ENCODE assay signal across 21 cellular contexts in the genomic region with DNA sequence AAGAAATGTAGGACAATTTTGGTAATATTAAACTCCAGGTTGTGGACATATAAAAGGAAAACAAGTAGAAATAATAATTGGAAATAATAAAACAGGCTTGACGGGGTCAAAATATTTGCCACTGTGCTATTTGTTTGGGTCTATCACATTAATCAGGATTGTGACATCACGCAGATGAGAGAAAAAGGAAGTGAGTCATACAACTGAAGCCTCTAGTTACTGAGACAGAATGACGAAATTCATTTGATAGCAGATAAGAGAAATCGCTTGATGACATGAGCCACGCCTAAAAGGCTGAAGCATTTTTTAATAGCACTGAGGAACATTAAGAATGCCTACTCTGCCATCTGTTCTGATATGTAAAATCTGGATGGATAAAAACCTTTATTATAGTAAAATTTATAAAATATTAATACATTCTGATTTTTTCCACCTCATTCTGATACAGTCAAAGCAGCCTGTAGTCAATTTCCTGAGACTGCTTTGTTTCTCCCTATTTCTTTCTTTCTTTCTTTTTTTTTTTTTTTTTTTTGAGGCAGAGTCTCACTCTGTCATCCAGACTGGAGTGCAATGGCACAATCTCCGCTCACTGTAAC.
DNase-seq lines count a peak whose midpoint lies in the region; ATAC-seq, FAIRE-seq and TF ChIP-seq lines count a peak whose summit lies in the region.
"Had no signal": no experiment of that assay in that cellular context is flagged by ENCODE, and none has a peak within 500 bp of the region (broad histone marks: within the 10 kb centered on the region; RNA-seq: fewer than 3 reads in every experiment).

No MANE protein-coding gene starts in this region.

- H3K27ac ChIP-seq in OCI-LY1 (ENCODE audit: low read depth, low read length, poor library complexity, severe bottlenecking) (no peak overlapping the region), fibroblast of lung (ENCODE audit: insufficient read depth, low read length) (no peak overlapping the region), sigmoid colon (no peak overlapping the region), upper lobe of left lung (no peak overlapping the region)
- H3K27ac ChIP-seq: hepatocyte had no signal

- ATAC-seq in upper lobe of left lung (ENCODE audit: low FRiP score in 2 of 2), result no peak
- ATAC-seq: GM23338, natural killer cell, T-helper 17 cell had no signal

- no peaks in the 10 kb centered on the region for H3F3A ChIP-seq in OCI-LY1 (ENCODE audit: insufficient read depth, low read length)

- peak overlapping the region; percentile 78; the same call in 1 of the 2 replicates for H2AFZ ChIP-seq in OCI-LY1 (ENCODE audit: low read length)
- H2AFZ ChIP-seq in fibroblast of lung (ENCODE audit: low read length), result no peak overlapping the region
- H2AFZ ChIP-seq: GM23338, hepatocyte had no signal

- H3K36me3 ChIP-seq in OCI-LY1 (ENCODE audit: insufficient read depth, low read length), result no peaks in the 10 kb centered on the region
- no peaks in the 10 kb centered on the region for H3K36me3 ChIP-seq in fibroblast of lung (ENCODE audit: control insufficient read depth, insufficient read depth, low read length)
- no peaks in the 10 kb centered on the region for H3K36me3 ChIP-seq in sigmoid colon
- no peaks in the 10 kb centered on the region for H3K36me3 ChIP-seq in upper lobe of left lung

- no peak for TF ChIP-seq EP300 in sigmoid colon (IDR thresholded peaks at IDR 0.05)
- TF ChIP-seq EP300 in upper lobe of left lung (IDR thresholded peaks at IDR 0.05), result no peak

- intact Hi-C loops in sigmoid colon (cut with DNase I), result no loop called here

- H3K4me2 ChIP-seq in OCI-LY1 (ENCODE audit: low read length), result no peak overlapping the region
- H3K4me2 ChIP-seq in fibroblast of lung (ENCODE audit: extremely low read depth, insufficient read depth, low read length), result no peak overlapping the region
- H3K4me2 ChIP-seq: GM23338, hepatocyte, smooth muscle cell had no signal

- H3K4me1 ChIP-seq in OCI-LY1 (ENCODE audit: insufficient read depth, low read length, severe bottlenecking) (peaks cover 6% of the 10 kb centered on the region), fibroblast of lung (ENCODE audit: control insufficient read depth, extremely low read depth, insufficient read depth, low read length) (no peaks in the 10 kb centered on the region), sigmoid colon (no peaks in the 10 kb centered on the region), upper lobe of left lung (no peaks in the 10 kb centered on the region)

- WGBS in sigmoid colon, 2 donors, result 58 to 79% methylated on average over 6 of the region's 6 CpGs
- WGBS in upper lobe of left lung, 2 donors, result 64 to 65% methylated on average over 6 of the region's 6 CpGs

- H3K9ac ChIP-seq in OCI-LY1 (ENCODE audit: low read length), result no peak overlapping the region
- no peak overlapping the region for H3K9ac ChIP-seq in fibroblast of lung (ENCODE audit: insufficient read depth, low read length)

- H3K27me3 ChIP-seq in OCI-LY1 (ENCODE audit: insufficient read depth, low read length) (no peaks in the 10 kb centered on the region), fibroblast of lung (ENCODE audit: control insufficient read depth, insufficient read depth, low read length) (no peaks in the 10 kb centered on the region), sigmoid colon (no peaks in the 10 kb centered on the region), upper lobe of left lung (no peaks in the 10 kb centered on the region)
- H3K27me3 ChIP-seq: hepatocyte had no signal

- H3K9me3 ChIP-seq in OCI-LY1 (ENCODE audit: low read length) (no peaks in the 10 kb centered on the region), fibroblast of lung (ENCODE audit: control insufficient read depth, insufficient read depth, low read depth, low read length) (no peaks in the 10 kb centered on the region), sigmoid colon (no peaks in the 10 kb centered on the region), upper lobe of left lung (no peaks in the 10 kb centered on the region)

- no peaks in the 10 kb centered on the region for H3K79me2 ChIP-seq in OCI-LY1 (ENCODE audit: insufficient read depth, low read length)
- no peaks in the 10 kb centered on the region for H3K79me2 ChIP-seq in fibroblast of lung (ENCODE audit: control insufficient read depth, insufficient read depth, low read length)
- H3K79me2 ChIP-seq: hepatocyte had no signal

- H3K4me3 ChIP-seq in OCI-LY1 (ENCODE audit: low read depth, low read length, poor library complexity, severe bottlenecking), result no peak overlapping the region
- H3K4me3 ChIP-seq in fibroblast of lung (replicated peaks in 1 of 4; ENCODE audit: control extremely low read depth in 1 of 4, insufficient read depth in 1 of 4, low read depth in 3 of 4, low read length in 4 of 4), result no peak overlapping the region
- H3K4me3 ChIP-seq in sigmoid colon, result no peak overlapping the region
- H3K4me3 ChIP-seq in upper lobe of left lung, result no peak overlapping the region
- H3K4me3 ChIP-seq: GM23338, hepatocyte, smooth muscle cell had no signal

- no peak for FAIRE-seq in HTR-8/SVneo (lab: Jason Lieb, UNC)
- FAIRE-seq: keratinocyte had no signal

- DNase-seq in EL, result peak; percentile 38
- peak; percentile 4 for DNase-seq in HTR-8/SVneo (ENCODE audit: insufficient read length, low spot score)
- DNase-seq in fibroblast of lung (ENCODE audit: low read depth in 2 of 2), result peak; percentile 29
- no peak for DNase-seq in sigmoid colon
- no peak for DNase-seq in upper lobe of left lung
- DNase-seq in NCI-H2196 (lab: John Stamatoyannopoulos, UW; ENCODE audit: unreplicated experiment), result no peak
- DNase-seq: activated CD8-positive, alpha-beta memory T cell treated with anti-CD3 and anti-CD28 coated beads, Interleukin-2, amount 50 U/mL, for 4 hours; activated gamma-delta T cell; amygdala; cerebellar nuclear complex; effector memory CD4-positive, alpha-beta T cell; natural killer cell; NCI-H2029; NCI-H524 treated with DMSO at 0.1 percent for 48 hours; posterior cingulate gyrus; T-helper 17 cell had no signal

- no peak for TF ChIP-seq POLR2A in sigmoid colon (IDR thresholded peaks at IDR 0.05)
- no peak for TF ChIP-seq POLR2A in upper lobe of left lung (IDR thresholded peaks at IDR 0.05)

- TF ChIP-seq CTCF in OCI-LY1 (IDR thresholded peaks at IDR 0.05; ENCODE audit: low read length) (no peak), fibroblast of lung (conservative IDR thresholded peaks at IDR 0.05 in 1 of 2, IDR thresholded peaks at IDR 0.05 in 1 of 2; ENCODE audit: low read depth in 1 of 2, low read length in 2 of 2) (no peak), sigmoid colon (IDR thresholded peaks at IDR 0.05) (no peak), upper lobe of left lung (IDR thresholded peaks at IDR 0.05) (no peak)

- no peaks in the 10 kb centered on the region for H4K20me1 ChIP-seq in OCI-LY1 (ENCODE audit: insufficient read depth, low read length)
- no peaks in the 10 kb centered on the region for H4K20me1 ChIP-seq in fibroblast of lung (ENCODE audit: control insufficient read depth, extremely low read depth, insufficient read depth, low read length)

- no peaks in the 10 kb centered on the region for H3K9me2 ChIP-seq in OCI-LY1 (ENCODE audit: low read depth, low read length)

Comparison
In these comparisons a context has a peak if more than half of its experiments do, and no peak if none do; other contexts are left out.
1. DNase-seq: peak in EL (single experiment), HTR-8/SVneo (single experiment) and fibroblast of lung (2 of 2); none in sigmoid colon (single experiment), upper lobe of left lung (0 of 2) and NCI-H2196 (single experiment).